9 cellular contexts compared by ENCODE assay signal in genomic region chr14:54253195-54253947, GRCh38.
A peak's percentile ranks its signal among the peaks of the same experiment; 100 is the strongest.
DNase-seq lines count a peak whose midpoint lies in the region; ATAC-seq and TF ChIP-seq lines count a peak whose summit lies in the region.
"Had no signal": no experiment of that assay in that cellular context is flagged by ENCODE, and none has a peak within 500 bp of the region (broad histone marks: within the 10 kb centered on the region; RNA-seq: fewer than 3 reads in every experiment).

No MANE protein-coding gene starts in this region.

- H3K9me3 ChIP-seq in skeletal muscle satellite cell (replicated peaks; ENCODE audit: low read length) (no peaks in the 10 kb centered on the region), gastroesophageal sphincter (no peaks in the 10 kb centered on the region), T-helper 17 cell (ENCODE audit: control insufficient read depth, low read length, poor library complexity, severe bottlenecking) (no peaks in the 10 kb centered on the region), endodermal cell (ENCODE audit: control insufficient read depth, low read length) (no peaks in the 10 kb centered on the region)

- H3K27ac Mint-ChIP-seq in T-helper 17 cell (no peak overlapping the region), endodermal cell (no peak overlapping the region)
- H3K27ac Mint-ChIP-seq: natural killer cell treated with Interleukin-12 subunit alpha and Interleukin-12 subunit beta and Interleukin-15 and Interleukin-18, amount 100 ng/mL, for 72 hours had no signal

- H3K36me3 Mint-ChIP-seq in T-helper 17 cell (ENCODE audit: low read depth) (no peaks in the 10 kb centered on the region), endodermal cell (ENCODE audit: low read depth) (no peaks in the 10 kb centered on the region)
- H3K36me3 Mint-ChIP-seq: natural killer cell treated with Interleukin-12 subunit alpha and Interleukin-12 subunit beta and Interleukin-15 and Interleukin-18, amount 100 ng/mL, for 72 hours had no signal

- no peak overlapping the region for H3K4me3 ChIP-seq in skeletal muscle satellite cell (ENCODE audit: low read length)
- H3K4me3 ChIP-seq in gastroesophageal sphincter, result no peak overlapping the region
- H3K4me3 ChIP-seq in endodermal cell (ENCODE audit: low read length), result no peak overlapping the region

- DNase-seq in astrocyte of the hippocampus (ENCODE audit: low read depth, low spot score), result peak; percentile 93
- DNase-seq in T-helper 17 cell, result no peak
- DNase-seq in endodermal cell, result no peak
- DNase-seq: Right ventricle myocardium superior had no signal

- H3K27me3 Mint-ChIP-seq in T-helper 17 cell (peaks cover 50% of the 10 kb centered on the region), endodermal cell (ENCODE audit: insufficient read depth) (peaks cover 34% of the 10 kb centered on the region)

- H3K4me2 ChIP-seq in skeletal muscle satellite cell (ENCODE audit: low read length), result peak overlapping the region; percentile 2

- peak; percentile 84 for ATAC-seq in GM18858 (IDR thresholded peaks at IDR 0.05; ENCODE audit: unreplicated experiment)
- ATAC-seq in HG03159 (IDR thresholded peaks at IDR 0.05; ENCODE audit: unreplicated experiment), result peak; percentile 53
- ATAC-seq in gastroesophageal sphincter, result no peak
- ATAC-seq in T-helper 17 cell, result no peak

- H3K4me1 ChIP-seq in skeletal muscle satellite cell (ENCODE audit: control insufficient read depth, insufficient read depth, low read length) (peaks cover 36% of the 10 kb centered on the region), gastroesophageal sphincter (no peaks in the 10 kb centered on the region), endodermal cell (ENCODE audit: control insufficient read depth, insufficient read depth, low read length) (peaks cover 18% of the 10 kb centered on the region)

- no peak overlapping the region for H3K9ac ChIP-seq in skeletal muscle satellite cell (ENCODE audit: low read depth, low read length)
- no peak overlapping the region for H3K9ac ChIP-seq in endodermal cell (ENCODE audit: extremely low read depth, low read length, poor library complexity, severe bottlenecking)

- H3K4me1 Mint-ChIP-seq in T-helper 17 cell (no peaks in the 10 kb centered on the region), endodermal cell (peaks cover 52% of the 10 kb centered on the region)

- H3K27me3 ChIP-seq in skeletal muscle satellite cell (ENCODE audit: control insufficient read depth, insufficient read depth, low read length) (no peaks in the 10 kb centered on the region), gastroesophageal sphincter (no peaks in the 10 kb centered on the region), endodermal cell (ENCODE audit: control insufficient read depth, insufficient read depth, low read length, poor library complexity, severe bottlenecking) (peaks cover 5% of the 10 kb centered on the region)

- TF ChIP-seq EP300 in gastroesophageal sphincter (IDR thresholded peaks at IDR 0.05), result no peak

- TF ChIP-seq POLR2A in gastroesophageal sphincter (IDR thresholded peaks at IDR 0.05), result no peak

- no peak overlapping the region for H3K4me3 Mint-ChIP-seq in T-helper 17 cell
- H3K4me3 Mint-ChIP-seq in endodermal cell, result no peak overlapping the region
- H3K4me3 Mint-ChIP-seq: natural killer cell treated with Interleukin-12 subunit alpha and Interleukin-12 subunit beta and Interleukin-15 and Interleukin-18, amount 100 ng/mL, for 72 hours had no signal

- 41% methylated on average over 3 of the region's 4 CpGs; no CpG with 5 or more reads in 1 of the 2 donors for WGBS in gastroesophageal sphincter (ENCODE audit: low coverage in 1 of 2), 2 donors
- 88 to 93% methylated on average over 3 to 4 of the region's 4 CpGs for whole genome bisulfite sequencing in endodermal cell (ENCODE audit: insufficient coverage in 1 of 2, insufficient read length in 1 of 2), 2 experiments

- H3K36me3 ChIP-seq in skeletal muscle satellite cell (ENCODE audit: insufficient read depth, low read length) (no peaks in the 10 kb centered on the region), gastroesophageal sphincter (no peaks in the 10 kb centered on the region), endodermal cell (ENCODE audit: control insufficient read depth, insufficient read depth, low read length) (no peaks in the 10 kb centered on the region)

- H3K9me3 Mint-ChIP-seq in endodermal cell, result peaks cover 6% of the 10 kb centered on the region
- H3K9me3 Mint-ChIP-seq: natural killer cell treated with Interleukin-12 subunit alpha and Interleukin-12 subunit beta and Interleukin-15 and Interleukin-18, amount 100 ng/mL, for 72 hours had no signal

- H3K27ac ChIP-seq in gastroesophageal sphincter, result no peak overlapping the region
- no peak overlapping the region for H3K27ac ChIP-seq in endodermal cell (ENCODE audit: low read depth, low read length)

- TF ChIP-seq CTCF in gastroesophageal sphincter (IDR thresholded peaks at IDR 0.05), result no peak
- no peak for TF ChIP-seq CTCF in endodermal cell (conservative IDR thresholded peaks at IDR 0.05)

Comparison
In these comparisons a context has a peak if more than half of its experiments do, and no peak if none do; other contexts are left out.
1. ATAC-seq: peak in GM18858 (single experiment) and HG03159 (single experiment); none in gastroesophageal sphincter (single experiment) and T-helper 17 cell (single experiment).